In the genomic region with DNA sequence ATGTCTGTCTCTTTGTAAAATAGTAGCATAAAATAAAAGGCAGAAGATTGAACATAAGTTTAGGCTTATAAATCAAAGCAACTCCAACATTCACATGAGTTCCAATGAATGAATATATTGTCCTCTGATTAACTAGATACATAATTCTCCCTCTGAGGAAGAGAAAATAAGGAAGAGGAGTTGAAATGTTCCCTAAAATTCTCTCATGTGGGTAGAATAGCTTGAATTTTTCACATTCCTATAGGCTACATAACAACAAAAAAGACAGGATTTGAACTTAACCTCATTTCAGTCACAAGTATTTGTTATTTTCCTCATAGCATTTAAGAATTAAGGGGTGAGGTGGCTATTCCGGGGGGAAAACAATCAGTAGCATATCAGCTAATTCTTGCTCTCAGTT, we compare ENCODE assay signal across 15 cellular contexts.
"Had no signal": no experiment of that assay in that cellular context is flagged by ENCODE, and none has a peak within 500 bp of the region (broad histone marks: within the 10 kb centered on the region; RNA-seq: fewer than 3 reads in every experiment).

No MANE protein-coding gene starts in this region.

- H3K9me3 Mint-ChIP-seq: nephron progenitor cell had no signal

- H3K36me3 ChIP-seq: gastroesophageal sphincter, spleen, upper lobe of left lung had no signal

- H3K27ac Mint-ChIP-seq: activated CD4-positive, alpha-beta T cell treated with anti-CD3 and anti-CD28 coated beads, Interleukin-2, amount 10 ng/mL, durations not matched to agents 24 days and 14 days; activated T-helper 1 cell treated with anti-CD3 and anti-CD28 coated beads, Interleukin-12 subunit alpha, Interleukin-12 subunit beta, Interleukin-2, Interleukin-4 antibody, amounts not matched to agents 30 ng/mL and 10 ng/mL and 1 ng/mL, durations not matched to agents 14 hours and 24 hours and 36 hours; nephron progenitor cell; stimulated activated naive CD8-positive, alpha-beta T cell treated with anti-CD3 and anti-CD28 coated beads, Interleukin-15, Interleukin-2, amounts not matched to agents 100 ng/mL and 50 ng/mL, for 24 hours had no signal

- H3K27me3 ChIP-seq: gastroesophageal sphincter, spleen, testis, upper lobe of left lung had no signal

- H3K27me3 Mint-ChIP-seq: activated CD4-positive, alpha-beta T cell treated with anti-CD3 and anti-CD28 coated beads, Interleukin-2, amount 10 ng/mL, durations not matched to agents 24 days and 14 days; stimulated activated naive CD8-positive, alpha-beta T cell treated with anti-CD3 and anti-CD28 coated beads, Interleukin-15, Interleukin-2, amounts not matched to agents 100 ng/mL and 50 ng/mL, for 24 hours had no signal

- DNase-seq: activated CD4-positive, alpha-beta T cell treated with anti-CD3 and anti-CD28 coated beads, Interleukin-2, amount 10 ng/mL, durations not matched to agents 24 days and 14 days; activated CD4-positive, CD25-positive, alpha-beta regulatory T cell; activated CD8-positive, alpha-beta memory T cell treated with anti-CD3 and anti-CD28 coated beads for 24 hours; anterior cingulate cortex; erythroblast; left ventricle myocardium superior; nephron progenitor cell; psoas muscle; spleen; testis; upper lobe of left lung had no signal

- ATAC-seq: gastroesophageal sphincter, left ventricle myocardium superior, psoas muscle, sciatic nerve had no signal

- H3K4me1 ChIP-seq: gastroesophageal sphincter, psoas muscle, spleen, testis, upper lobe of left lung had no signal

- H3K9me3 ChIP-seq: psoas muscle, testis, upper lobe of left lung had no signal

- H3K4me3 Mint-ChIP-seq: activated CD4-positive, alpha-beta T cell treated with anti-CD3 and anti-CD28 coated beads, Interleukin-2, amount 10 ng/mL, durations not matched to agents 24 days and 14 days; activated T-helper 1 cell treated with anti-CD3 and anti-CD28 coated beads, Interleukin-12 subunit alpha, Interleukin-12 subunit beta, Interleukin-2, Interleukin-4 antibody, amounts not matched to agents 30 ng/mL and 10 ng/mL and 1 ng/mL, durations not matched to agents 14 hours and 24 hours and 36 hours; nephron progenitor cell; stimulated activated naive CD8-positive, alpha-beta T cell treated with anti-CD3 and anti-CD28 coated beads, Interleukin-15, Interleukin-2, amounts not matched to agents 100 ng/mL and 50 ng/mL, for 24 hours had no signal

- H3K27ac ChIP-seq: gastroesophageal sphincter, psoas muscle, spleen, testis, upper lobe of left lung had no signal

- H3K4me3 ChIP-seq: gastroesophageal sphincter, psoas muscle, spleen, testis, upper lobe of left lung had no signal

- H3K4me1 Mint-ChIP-seq: activated CD4-positive, alpha-beta T cell treated with anti-CD3 and anti-CD28 coated beads, Interleukin-2, amount 10 ng/mL, durations not matched to agents 24 days and 14 days; nephron progenitor cell had no signal
